Comparison of ENCODE assay signal across 1 cellular context in the genomic region with DNA sequence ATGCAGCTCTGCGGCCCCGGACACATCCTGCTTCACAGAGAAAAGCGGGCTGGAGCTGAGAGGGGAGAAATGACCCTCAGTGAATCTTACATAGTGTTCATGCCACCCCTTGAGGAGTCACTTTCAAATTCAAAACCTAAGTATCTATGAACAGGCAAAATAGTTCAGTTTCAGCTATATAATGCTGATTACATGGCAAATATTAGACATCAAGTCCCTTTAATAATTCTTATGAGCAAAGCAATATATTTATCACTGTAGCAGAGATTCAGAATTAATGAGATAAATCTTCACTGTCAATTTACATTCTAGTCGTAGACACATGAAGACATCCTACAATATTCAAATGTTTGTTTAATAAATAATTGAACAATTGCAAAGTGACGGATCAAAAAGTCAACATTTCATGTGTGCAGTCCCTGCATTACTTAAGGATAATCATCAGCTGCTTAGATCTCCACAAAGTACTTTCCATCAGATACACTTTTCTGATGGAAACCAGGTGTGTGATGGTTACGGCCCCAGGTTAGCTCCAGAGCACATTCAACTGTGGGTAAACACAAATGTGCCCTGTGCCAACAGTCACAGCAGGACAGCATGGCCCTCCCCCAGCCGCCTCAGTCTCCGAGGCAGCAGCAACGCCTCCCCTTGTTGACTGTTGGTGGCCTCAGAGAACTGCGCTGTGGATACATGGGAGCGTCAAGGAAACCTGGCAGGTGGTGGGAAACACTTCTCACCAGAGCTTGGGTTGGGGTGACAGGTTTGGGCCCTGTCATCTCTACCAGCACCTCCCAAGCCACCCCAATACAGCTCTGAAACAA.
TF ChIP-seq lines count a peak whose summit lies in the region.

No MANE protein-coding gene starts in this region.

TF ChIP-seq in HepG2, 621 proteins besides CTCF, POLR2A, EP300 and RAD21:
- TF ChIP-seq RXRA (CRISPR knock-in tag; IDR thresholded peaks at IDR 0.05): no peak
- TF ChIP-seq SALL1 (CRISPR knock-in tag; IDR thresholded peaks at IDR 0.05): peak; percentile 28; the same call in 1 of the 2 replicates
- no peak for TF ChIP-seq JUNB (CRISPR knock-in tag; IDR thresholded peaks at IDR 0.05; ENCODE audit: borderline replicate concordance)
- no peak for TF ChIP-seq SOX6 (IDR thresholded peaks at IDR 0.05)
- TF ChIP-seq SOX6 (CRISPR knock-in tag; IDR thresholded peaks at IDR 0.05): peak; percentile 22; the same call in 1 of the 2 replicates
- 0 out of 2 replicates have a peak, but pooled peaks have one; percentile 15 for TF ChIP-seq ZNF543 (CRISPR knock-in tag; IDR thresholded peaks at IDR 0.05)
- TF ChIP-seq FOXA1 (IDR thresholded peaks at IDR 0.05): no peak
- TF ChIP-seq FOXA1 (CRISPR knock-in tag; IDR thresholded peaks at IDR 0.05): peak; percentile 84
- peak; percentile 18; the same call in 1 of the 2 replicates for TF ChIP-seq ZNF768 (CRISPR knock-in tag; IDR thresholded peaks at IDR 0.05)
- TF ChIP-seq PITX1 (CRISPR knock-in tag; IDR thresholded peaks at IDR 0.05): peak; percentile 21; the same call in 1 of the 2 replicates
- no peak for TF ChIP-seq MAF1 (CRISPR knock-in tag; IDR thresholded peaks at IDR 0.05; ENCODE audit: borderline replicate concordance)
- no peak for TF ChIP-seq RFX3 (CRISPR knock-in tag; IDR thresholded peaks at IDR 0.05)
- TF ChIP-seq FOSL2 (CRISPR knock-in tag; IDR thresholded peaks at IDR 0.05): no peak; the same call in 1 of the 2 replicates
- peak; percentile 60; the same call in 1 of the 2 replicates for TF ChIP-seq EZH2 (conservative IDR thresholded peaks at IDR 0.05; ENCODE audit: low read depth, low read length)
- TF ChIP-seq KDM2A (CRISPR knock-in tag; IDR thresholded peaks at IDR 0.05; ENCODE audit: borderline replicate concordance, low read depth): no peak
- TF ChIP-seq, protein P1, sequence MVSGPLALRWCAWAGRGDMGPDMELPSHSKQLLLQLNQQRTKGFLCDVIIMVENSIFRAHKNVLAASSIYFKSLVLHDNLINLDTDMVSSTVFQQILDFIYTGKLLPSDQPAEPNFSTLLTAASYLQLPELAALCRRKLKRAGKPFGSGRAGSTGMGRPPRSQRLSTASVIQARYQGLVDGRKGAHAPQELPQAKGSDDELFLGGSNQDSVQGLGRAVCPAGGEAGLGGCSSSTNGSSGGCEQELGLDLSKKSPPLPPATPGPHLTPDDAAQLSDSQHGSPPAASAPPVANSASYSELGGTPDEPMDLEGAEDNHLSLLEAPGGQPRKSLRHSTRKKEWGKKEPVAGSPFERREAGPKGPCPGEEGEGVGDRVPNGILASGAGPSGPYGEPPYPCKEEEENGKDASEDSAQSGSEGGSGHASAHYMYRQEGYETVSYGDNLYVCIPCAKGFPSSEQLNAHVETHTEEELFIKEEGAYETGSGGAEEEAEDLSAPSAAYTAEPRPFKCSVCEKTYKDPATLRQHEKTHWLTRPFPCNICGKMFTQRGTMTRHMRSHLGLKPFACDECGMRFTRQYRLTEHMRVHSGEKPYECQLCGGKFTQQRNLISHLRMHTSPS (CRISPR knock-in tag; IDR thresholded peaks at IDR 0.05; ENCODE audit: low read depth): peak; percentile 46; the same call in 1 of the 2 replicates
- TF ChIP-seq, protein P2, sequence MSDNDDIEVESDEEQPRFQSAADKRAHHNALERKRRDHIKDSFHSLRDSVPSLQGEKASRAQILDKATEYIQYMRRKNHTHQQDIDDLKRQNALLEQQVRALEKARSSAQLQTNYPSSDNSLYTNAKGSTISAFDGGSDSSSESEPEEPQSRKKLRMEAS (IDR thresholded peaks at IDR 0.05): peak; percentile 51; the same call in 1 of the 2 replicates
- TF ChIP-seq BCL6 (CRISPR knock-in tag; IDR thresholded peaks at IDR 0.05): peak; percentile 14; the same call in 1 of the 2 replicates
- peak; percentile 73; the same call in 1 of the 2 replicates for TF ChIP-seq CBX2 (IDR thresholded peaks at IDR 0.05; ENCODE audit: low read depth, low read length)
- no peak for TF ChIP-seq CBX2 (CRISPR knock-in tag; IDR thresholded peaks at IDR 0.05; ENCODE audit: low read depth)
- TF ChIP-seq, protein P3, sequence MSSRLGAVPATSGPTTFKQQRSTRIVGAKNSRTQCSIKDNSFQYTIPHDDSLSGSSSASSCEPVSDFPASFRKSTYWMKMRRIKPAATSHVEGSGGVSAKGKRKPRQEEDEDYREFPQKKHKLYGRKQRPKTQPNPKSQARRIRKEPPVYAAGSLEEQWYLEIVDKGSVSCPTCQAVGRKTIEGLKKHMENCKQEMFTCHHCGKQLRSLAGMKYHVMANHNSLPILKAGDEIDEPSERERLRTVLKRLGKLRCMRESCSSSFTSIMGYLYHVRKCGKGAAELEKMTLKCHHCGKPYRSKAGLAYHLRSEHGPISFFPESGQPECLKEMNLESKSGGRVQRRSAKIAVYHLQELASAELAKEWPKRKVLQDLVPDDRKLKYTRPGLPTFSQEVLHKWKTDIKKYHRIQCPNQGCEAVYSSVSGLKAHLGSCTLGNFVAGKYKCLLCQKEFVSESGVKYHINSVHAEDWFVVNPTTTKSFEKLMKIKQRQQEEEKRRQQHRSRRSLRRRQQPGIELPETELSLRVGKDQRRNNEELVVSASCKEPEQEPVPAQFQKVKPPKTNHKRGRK (CRISPR knock-in tag; IDR thresholded peaks at IDR 0.05): peak; percentile 65; the same call in 1 of the 2 replicates
- peak; percentile 51; the same call in 1 of the 2 replicates for TF ChIP-seq FOXA3 (CRISPR knock-in tag; IDR thresholded peaks at IDR 0.05)
- TF ChIP-seq, protein P4, sequence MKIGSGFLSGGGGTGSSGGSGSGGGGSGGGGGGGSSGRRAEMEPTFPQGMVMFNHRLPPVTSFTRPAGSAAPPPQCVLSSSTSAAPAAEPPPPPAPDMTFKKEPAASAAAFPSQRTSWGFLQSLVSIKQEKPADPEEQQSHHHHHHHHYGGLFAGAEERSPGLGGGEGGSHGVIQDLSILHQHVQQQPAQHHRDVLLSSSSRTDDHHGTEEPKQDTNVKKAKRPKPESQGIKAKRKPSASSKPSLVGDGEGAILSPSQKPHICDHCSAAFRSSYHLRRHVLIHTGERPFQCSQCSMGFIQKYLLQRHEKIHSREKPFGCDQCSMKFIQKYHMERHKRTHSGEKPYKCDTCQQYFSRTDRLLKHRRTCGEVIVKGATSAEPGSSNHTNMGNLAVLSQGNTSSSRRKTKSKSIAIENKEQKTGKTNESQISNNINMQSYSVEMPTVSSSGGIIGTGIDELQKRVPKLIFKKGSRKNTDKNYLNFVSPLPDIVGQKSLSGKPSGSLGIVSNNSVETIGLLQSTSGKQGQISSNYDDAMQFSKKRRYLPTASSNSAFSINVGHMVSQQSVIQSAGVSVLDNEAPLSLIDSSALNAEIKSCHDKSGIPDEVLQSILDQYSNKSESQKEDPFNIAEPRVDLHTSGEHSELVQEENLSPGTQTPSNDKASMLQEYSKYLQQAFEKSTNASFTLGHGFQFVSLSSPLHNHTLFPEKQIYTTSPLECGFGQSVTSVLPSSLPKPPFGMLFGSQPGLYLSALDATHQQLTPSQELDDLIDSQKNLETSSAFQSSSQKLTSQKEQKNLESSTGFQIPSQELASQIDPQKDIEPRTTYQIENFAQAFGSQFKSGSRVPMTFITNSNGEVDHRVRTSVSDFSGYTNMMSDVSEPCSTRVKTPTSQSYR (CRISPR knock-in tag; IDR thresholded peaks at IDR 0.05; ENCODE audit: borderline replicate concordance): peak; percentile 67; the same call in 1 of the 2 replicates
- TF ChIP-seq ZNF451 (CRISPR knock-in tag; IDR thresholded peaks at IDR 0.05): no peak
- TF ChIP-seq, protein P5, sequence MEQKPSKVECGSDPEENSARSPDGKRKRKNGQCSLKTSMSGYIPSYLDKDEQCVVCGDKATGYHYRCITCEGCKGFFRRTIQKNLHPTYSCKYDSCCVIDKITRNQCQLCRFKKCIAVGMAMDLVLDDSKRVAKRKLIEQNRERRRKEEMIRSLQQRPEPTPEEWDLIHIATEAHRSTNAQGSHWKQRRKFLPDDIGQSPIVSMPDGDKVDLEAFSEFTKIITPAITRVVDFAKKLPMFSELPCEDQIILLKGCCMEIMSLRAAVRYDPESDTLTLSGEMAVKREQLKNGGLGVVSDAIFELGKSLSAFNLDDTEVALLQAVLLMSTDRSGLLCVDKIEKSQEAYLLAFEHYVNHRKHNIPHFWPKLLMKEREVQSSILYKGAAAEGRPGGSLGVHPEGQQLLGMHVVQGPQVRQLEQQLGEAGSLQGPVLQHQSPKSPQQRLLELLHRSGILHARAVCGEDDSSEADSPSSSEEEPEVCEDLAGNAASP (CRISPR knock-in tag; IDR thresholded peaks at IDR 0.05; ENCODE audit: borderline replicate concordance): no peak
- TF ChIP-seq ZNF782 (CRISPR knock-in tag; IDR thresholded peaks at IDR 0.05; ENCODE audit: borderline replicate concordance): no peak
- TF ChIP-seq HNRNPL (IDR thresholded peaks at IDR 0.05; ENCODE audit: low read depth, low read length): 0 out of 2 replicates have a peak, but pooled peaks have one; percentile 48
- no peak for TF ChIP-seq ZNF776 (CRISPR knock-in tag; IDR thresholded peaks at IDR 0.05)
- TF ChIP-seq, protein P6, sequence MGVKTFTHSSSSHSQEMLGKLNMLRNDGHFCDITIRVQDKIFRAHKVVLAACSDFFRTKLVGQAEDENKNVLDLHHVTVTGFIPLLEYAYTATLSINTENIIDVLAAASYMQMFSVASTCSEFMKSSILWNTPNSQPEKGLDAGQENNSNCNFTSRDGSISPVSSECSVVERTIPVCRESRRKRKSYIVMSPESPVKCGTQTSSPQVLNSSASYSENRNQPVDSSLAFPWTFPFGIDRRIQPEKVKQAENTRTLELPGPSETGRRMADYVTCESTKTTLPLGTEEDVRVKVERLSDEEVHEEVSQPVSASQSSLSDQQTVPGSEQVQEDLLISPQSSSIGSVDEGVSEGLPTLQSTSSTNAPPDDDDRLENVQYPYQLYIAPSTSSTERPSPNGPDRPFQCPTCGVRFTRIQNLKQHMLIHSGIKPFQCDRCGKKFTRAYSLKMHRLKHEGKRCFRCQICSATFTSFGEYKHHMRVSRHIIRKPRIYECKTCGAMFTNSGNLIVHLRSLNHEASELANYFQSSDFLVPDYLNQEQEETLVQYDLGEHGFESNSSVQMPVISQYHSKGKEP (CRISPR knock-in tag; IDR thresholded peaks at IDR 0.05): no peak
